ENCODE assay signal across 22 cellular contexts in genomic region chr15:41794081-41794480, GRCh38. TPM values are rescaled to one million over a fixed set of nuclear protein-coding genes. Genes with fewer than 3 reads are reported as not detected.
DNase-seq lines count a peak whose midpoint lies in the region; ATAC-seq, FAIRE-seq and TF ChIP-seq lines count a peak whose summit lies in the region.
"Had no signal": no experiment of that assay in that cellular context is flagged by ENCODE, and none has a peak within 500 bp of the region (broad histone marks: within the 10 kb centered on the region; RNA-seq: fewer than 3 reads in every experiment).

No MANE protein-coding gene starts in this region.

- no peak for FAIRE-seq in K562 (lab: Jason Lieb, UNC)
- FAIRE-seq: A549 had no signal

- peaks cover 55% of the 10 kb centered on the region for H3F3A ChIP-seq in GM23248 (ENCODE audit: insufficient read depth)

- no peak for TF ChIP-seq EP300 in K562 (IDR thresholded peaks at IDR 0.05; ENCODE audit: low read length)

- CTCF ChIA-PET in K562 (lab: Yijun Ruan, JAX; ENCODE audit: low intra/inter-chr PET ratio), result no interaction called here

- H3K9ac ChIP-seq in GM23248 (peak overlapping the region; percentile 41), K562 (ENCODE audit: insufficient read depth in 1 of 2, low read depth in 2 of 2, low read length in 2 of 2) (no peak overlapping the region)

- H3K9me3 ChIP-seq in GM23248 (ENCODE audit: low read depth) (no peaks in the 10 kb centered on the region), K562 (replicated peaks; ENCODE audit: control insufficient read depth, insufficient read depth, low read depth, low read length) (no peaks in the 10 kb centered on the region)
- H3K9me3 ChIP-seq: A549 had no signal

- DNase-seq in AG08395 (ENCODE audit: low spot score), result peak; percentile 53
- DNase-seq in GM23248, result peak; percentile 82
- no peak for DNase-seq in K562 (ENCODE audit: extremely low read depth in 1 of 4, low spot score in 3 of 4)
- peak; percentile 84 to 94 for DNase-seq in foreskin keratinocyte
- no peak for DNase-seq in NCI-H2107 treated with DMSO at 0.1 percent for 48 hours (lab: John Stamatoyannopoulos, UW; ENCODE audit: unreplicated experiment)
- no peak for DNase-seq in NCI-H2107 (lab: John Stamatoyannopoulos, UW)
- no peak for DNase-seq in HUDEP-2 (lab: John Stamatoyannopoulos, UW; ENCODE audit: unreplicated experiment in 76 of 76)
- no peak for DNase-seq in stimulated activated naive CD4-positive, alpha-beta T cell (lab: John Stamatoyannopoulos, UW)
- DNase-seq: activated CD4-positive, alpha-beta T cell treated with anti-CD3 and anti-CD28 coated beads for 1 hour; activated CD8-positive, alpha-beta memory T cell treated with anti-CD3 and anti-CD28 coated beads, Interleukin-2, amount 10 ng/mL, durations not matched to agents 7 days and 5 days; activated effector memory CD4-positive, alpha-beta T cell treated with Interleukin-2 at 50 U/mL for 16 hours; anterior cingulate cortex; CD4-positive, alpha-beta memory T cell; effector memory CD8-positive, alpha-beta T cell; kidney glomerular epithelial cell; naive thymus-derived CD8-positive, alpha-beta T cell; NCI-H187 treated with DMSO at 0.1 percent for 48 hours; NCI-H510A; posterior cingulate gyrus; RPMI8226; stimulated activated CD4-positive, alpha-beta T cell treated with anti-CD3 and anti-CD28 coated beads, Interleukin-4, amount 100 ng/mL, for 1 hour had no signal

- H3K9me1 ChIP-seq in K562 (ENCODE audit: control insufficient read depth, insufficient read depth, low read length), result peaks cover 5% of the 10 kb centered on the region

- no peaks in the 10 kb centered on the region for H3K36me3 ChIP-seq in GM23248 (ENCODE audit: low read depth)
- H3K36me3 ChIP-seq in K562 (ENCODE audit: control insufficient read depth, insufficient read depth, low read length), result no peaks in the 10 kb centered on the region

- in situ Hi-C loops in GM23248 (cut with MboI), result no loop called here
- in situ Hi-C loops in K562 (cut with MboI), result no loop called here

- no peaks in the 10 kb centered on the region for H3K9me2 ChIP-seq in GM23248 (ENCODE audit: insufficient read depth)

- peak overlapping the region; percentile 76 for H3K27ac ChIP-seq in GM23248
- H3K27ac ChIP-seq in K562 (ENCODE audit: extremely low read depth, low read depth, low read length), result no peak overlapping the region
- H3K27ac ChIP-seq in foreskin keratinocyte, result peak overlapping the region; percentile 66
- H3K27ac ChIP-seq: A549 had no signal

- H3K4me1 ChIP-seq in GM23248 (ENCODE audit: insufficient read depth) (peaks cover 63% of the 10 kb centered on the region), K562 (replicated peaks in 1 of 2; ENCODE audit: control insufficient read depth in 2 of 2, insufficient read depth in 2 of 2, low read length in 2 of 2) (peaks cover 30 to 43% of the 10 kb centered on the region in 2 experiments), foreskin keratinocyte (peaks cover 84% of the 10 kb centered on the region)

- intact Hi-C loops in K562 (cut with micrococcal nuclease), result no loop called here

- no peak for TF ChIP-seq POLR2A in K562 (conservative IDR thresholded peaks at IDR 0.05)

- H3K4me2 ChIP-seq in GM23248 (ENCODE audit: unreplicated experiment), result peak overlapping the region; percentile 2
- no peak overlapping the region for H3K4me2 ChIP-seq in K562 (ENCODE audit: insufficient read depth, low read length)
- H3K4me2 ChIP-seq: A549 had no signal

- H3K79me2 ChIP-seq in GM23248 (ENCODE audit: insufficient read depth) (peaks cover 87% of the 10 kb centered on the region), K562 (ENCODE audit: control insufficient read depth, insufficient read depth, low read length) (0 out of 3 replicates have a peak, but pooled peaks cover 5% of the 10 kb centered on the region)

- WGBS in GM23248 (ENCODE audit: low coverage in 1 of 2, low lambda C conversion rate in 2 of 2, missing lambda C conversion rate in 2 of 2), 2 experiments, result 18 to 21% methylated on average over 4 of the region's 4 CpGs
- WGBS in K562 (ENCODE audit: insufficient coverage, low coverage, missing lambda C conversion rate), result 30% methylated on average over 4 of the region's 4 CpGs

- no peak overlapping the region for H2AFZ ChIP-seq in GM23248
- no peak overlapping the region for H2AFZ ChIP-seq in K562 (ENCODE audit: low read depth, low read length)

- H3K27me3 ChIP-seq in GM23248 (replicated peaks; ENCODE audit: insufficient read depth) (no peaks in the 10 kb centered on the region), K562 (ENCODE audit: control insufficient read depth in 2 of 2, insufficient read depth in 2 of 2, low read length in 2 of 2) (no peaks in the 10 kb centered on the region), foreskin keratinocyte (no peaks in the 10 kb centered on the region)

- TF ChIP-seq RAD21 in K562 (CRISPR knock-in tag; conservative IDR thresholded peaks at IDR 0.05 in 1 of 2, IDR thresholded peaks at IDR 0.05 in 1 of 2), result no peak

- no peak for TF ChIP-seq CTCF in K562 (IDR thresholded peaks at IDR 0.05 in 2 of 3, conservative IDR thresholded peaks at IDR 0.05 in 1 of 3; ENCODE audit: insufficient read depth in 2 of 3, low read depth in 1 of 3, low read length in 3 of 3)
- TF ChIP-seq CTCF in foreskin keratinocyte (conservative IDR thresholded peaks at IDR 0.05), result no peak

- no peaks in the 10 kb centered on the region for H4K20me1 ChIP-seq in GM23248 (ENCODE audit: insufficient read depth)
- peaks cover 16% of the 10 kb centered on the region for H4K20me1 ChIP-seq in K562 (replicated peaks; ENCODE audit: control insufficient read depth, insufficient read depth, low read length)

- no peak for ATAC-seq in K562
- ATAC-seq in foreskin keratinocyte, result peak; percentile 79
- ATAC-seq: A549; activated CD8-positive, alpha-beta memory T cell treated with anti-CD3 and anti-CD28 coated beads, Interleukin-2, amount 10 ng/mL, durations not matched to agents 7 days and 5 days; effector memory CD8-positive, alpha-beta T cell; naive thymus-derived CD8-positive, alpha-beta T cell had no signal

- POLR2A ChIA-PET in K562 (lab: Yijun Ruan, JAX), result interaction anchor here (0.8 kb wide), 1 partner anchor 12 kb away, joined by 3 read pairs; no protein-coding TSS in a partner anchor

- no peak overlapping the region; the same call in 1 of the 2 replicates for H3K4me3 ChIP-seq in GM23248
- no peak overlapping the region for H3K4me3 ChIP-seq in K562
- H3K4me3 ChIP-seq: A549 had no signal

- no TSS peak for BruUV-seq in K562 (replicated peaks; lab: Mats Ljungman, UMichigan)

RNA-seq across cellular contexts. Expression of gene MAPKBP1, which starts 19.8 kb away (rescaled TPM):
- 8.5 and 12.3 TPM in 2 replicates for total RNA-seq in GM23248 (2014; rRNA removed; shearing (Covaris generic))
- polyA plus RNA-seq in GM23248 (2016; fragmentation: Nextera tagmentation; extraction: Ambion mirVana), result 4.4 and 5.2 TPM in 2 replicates
- 65.0 and 134 TPM in 2 replicates for total RNA-seq in K562 (2011; cell fraction: chromatin; rRNA removed; ENCODE audit: low replicate concordance)
- total RNA-seq in K562 (2011; cell fraction: nucleolus; rRNA removed), result 51.1 and 51.4 TPM in 2 replicates
- 45.8 and 52.1 TPM in 2 replicates for total RNA-seq in K562 (2011; cell fraction: nucleoplasm; rRNA removed)
- total RNA-seq in K562 (2014; rRNA removed), result 4.1 and 5.3 TPM in 2 replicates
- 4.5 and 4.6 TPM in 2 replicates for total RNA-seq in K562 (2014; rRNA removed; fragmentation: Illumina TruSeq; extraction: Trizol)
- 5.7 and 5.8 TPM in 2 replicates for total RNA-seq in K562 (2015; rRNA removed; fragmentation: Illumina TruSeq; extraction: Trizol)
- total RNA-seq in K562 (2021), result 9.5 and 9.6 TPM in 2 replicates
- polyA plus RNA-seq in K562 (2011; rRNA removed), result 3.4 and 4.4 TPM in 2 replicates
- 2.2 and 3.6 TPM in 2 replicates for polyA plus RNA-seq in K562 (2011; cell fraction: cytosol; rRNA removed)
- polyA plus RNA-seq in K562 (2011; cell fraction: nucleus; rRNA removed), result 24.5 and 27.3 TPM in 2 replicates
- polyA plus RNA-seq in K562 (2012), result 5.8 and 7.2 TPM in 2 replicates
- polyA plus RNA-seq in K562 (2014; fragmentation: Illumina TruSeq; extraction: Trizol), result 4.8 and 5.4 TPM in 2 replicates
- polyA plus RNA-seq in K562 (2014; fragmentation: Nextera tagmentation; extraction: Ambion mirVana), result under 1 TPM; 0.15 to 0.28 TPM
- 5.2 and 7.1 TPM in 2 replicates for polyA plus RNA-seq in K562 (2014; rRNA removed)
- polyA minus RNA-seq in K562 (2011; rRNA and poly(A)+ RNA removed), result 7.0 and 9.2 TPM in 2 replicates
- polyA minus RNA-seq in K562 (2011; cell fraction: cytosol; rRNA and poly(A)+ RNA removed), result 2.7 and 5.9 TPM in 2 replicates
- 22.8 and 29.4 TPM in 2 replicates for polyA minus RNA-seq in K562 (2011; cell fraction: nucleus; rRNA and poly(A)+ RNA removed)
- 59.6 and 61.7 TPM in 2 replicates for total RNA-seq in foreskin keratinocyte
- 12.6 and 15.3 TPM in 2 replicates for polyA plus RNA-seq in foreskin keratinocyte

RNA-seq across cellular contexts. Expression of gene JMJD7, which starts 33.8 kb away (rescaled TPM):
- 1.3 and 11.7 TPM in 2 replicates for total RNA-seq in GM23248 (2014; rRNA removed; shearing (Covaris generic))
- 3.5 and 5.3 TPM in 2 replicates for polyA plus RNA-seq in GM23248 (2016; fragmentation: Nextera tagmentation; extraction: Ambion mirVana)
- 7.0 and 13.8 TPM in 2 replicates for total RNA-seq in K562 (2011; cell fraction: chromatin; rRNA removed; ENCODE audit: low replicate concordance)
- total RNA-seq in K562 (2011; cell fraction: nucleolus; rRNA removed), result 7.2 and 8.5 TPM in 2 replicates
- 12.6 and 15.4 TPM in 2 replicates for total RNA-seq in K562 (2011; cell fraction: nucleoplasm; rRNA removed)
- 6.1 and 11.3 TPM in 2 replicates for total RNA-seq in K562 (2014; rRNA removed)
- 3.2 and 3.8 TPM in 2 replicates for total RNA-seq in K562 (2014; rRNA removed; fragmentation: Illumina TruSeq; extraction: Trizol)
- 4.3 and 5.3 TPM in 2 replicates for total RNA-seq in K562 (2015; rRNA removed; fragmentation: Illumina TruSeq; extraction: Trizol)
- 12.2 and 13.1 TPM in 2 replicates for total RNA-seq in K562 (2021)
- polyA plus RNA-seq in K562 (2011; rRNA removed), result 7.9 and 8.8 TPM in 2 replicates
- polyA plus RNA-seq in K562 (2011; cell fraction: cytosol; rRNA removed), result 8.0 and 19.6 TPM in 2 replicates
- polyA plus RNA-seq in K562 (2011; cell fraction: nucleus; rRNA removed), result 18.0 and 36.7 TPM in 2 replicates
- polyA plus RNA-seq in K562 (2012), result 7.7 and 16.3 TPM in 2 replicates
- polyA plus RNA-seq in K562 (2014; fragmentation: Illumina TruSeq; extraction: Trizol), result 6.8 and 9.4 TPM in 2 replicates
- polyA plus RNA-seq in K562 (2014; fragmentation: Nextera tagmentation; extraction: Ambion mirVana), result 1 to 10 TPM; 1.2 to 2.9 TPM
- polyA plus RNA-seq in K562 (2014; rRNA removed), result 9.7 and 13.9 TPM in 2 replicates
- 0.60 and 3.0 TPM in 2 replicates for polyA minus RNA-seq in K562 (2011; rRNA and poly(A)+ RNA removed)
- 4.1 and 4.4 TPM in 2 replicates for polyA minus RNA-seq in K562 (2011; cell fraction: cytosol; rRNA and poly(A)+ RNA removed)
- polyA minus RNA-seq in K562 (2011; cell fraction: nucleus; rRNA and poly(A)+ RNA removed), result 4.0 and 4.7 TPM in 2 replicates
- 15.5 and 19.2 TPM in 2 replicates for total RNA-seq in foreskin keratinocyte
- 20.5 and 22.9 TPM in 2 replicates for polyA plus RNA-seq in foreskin keratinocyte

RNA-seq across cellular contexts. Expression of gene PLA2G4B, which starts 44.6 kb away (rescaled TPM):
- 1.4 TPM in 1 of 2 replicates, not detected in the other for total RNA-seq in GM23248 (2014; rRNA removed; shearing (Covaris generic))
- polyA plus RNA-seq in GM23248 (2016; fragmentation: Nextera tagmentation; extraction: Ambion mirVana) (1.1 and 1.6 TPM in 2 replicates), K562 (2011; rRNA removed) (4.3 and 7.0 TPM in 2 replicates), K562 (2014; fragmentation: Illumina TruSeq; extraction: Trizol) (2.7 and 2.8 TPM in 2 replicates), K562 (2014; fragmentation: Nextera tagmentation; extraction: Ambion mirVana) (under 1 TPM; 0.07 to 0.25 TPM), K562 (2014; rRNA removed) (5.6 and 6.1 TPM in 2 replicates), foreskin keratinocyte (4.3 and 5.5 TPM in 2 replicates)
- total RNA-seq in K562 (2011; cell fraction: chromatin; rRNA removed; ENCODE audit: low replicate concordance), result 22.3 and 55.4 TPM in 2 replicates
- 26.3 and 28.8 TPM in 2 replicates for total RNA-seq in K562 (2011; cell fraction: nucleolus; rRNA removed)
- total RNA-seq in K562 (2011; cell fraction: nucleoplasm; rRNA removed), result 13.2 and 21.9 TPM in 2 replicates
- total RNA-seq in K562 (2014; rRNA removed) (3.9 TPM in 2 replicates), K562 (2014; rRNA removed; fragmentation: Illumina TruSeq; extraction: Trizol) (0.89 and 2.1 TPM in 2 replicates), K562 (2015; rRNA removed; fragmentation: Illumina TruSeq; extraction: Trizol) (1.3 and 1.4 TPM in 2 replicates), K562 (2021) (2.8 and 5.2 TPM in 2 replicates), foreskin keratinocyte (3.5 and 4.5 TPM in 2 replicates)
- polyA plus RNA-seq in K562 (2011; cell fraction: cytosol; rRNA removed), result 3.1 and 4.8 TPM in 2 replicates
- 48.4 and 61.4 TPM in 2 replicates for polyA plus RNA-seq in K562 (2011; cell fraction: nucleus; rRNA removed)
- 2.4 and 8.6 TPM in 2 replicates for polyA plus RNA-seq in K562 (2012)
- 0.74 and 1.2 TPM in 2 replicates for polyA minus RNA-seq in K562 (2011; rRNA and poly(A)+ RNA removed)
- polyA minus RNA-seq in K562 (2011; cell fraction: cytosol; rRNA and poly(A)+ RNA removed), result 1.1 and 1.5 TPM in 2 replicates
- polyA minus RNA-seq in K562 (2011; cell fraction: nucleus; rRNA and poly(A)+ RNA removed), result 6.6 and 6.7 TPM in 2 replicates

Comparison
In these comparisons a context has a peak if more than half of its experiments do, and no peak if none do; other contexts are left out.
1. DNase-seq: peak in AG08395 (single experiment), GM23248 (single experiment) and foreskin keratinocyte (2 of 2); none in K562 (0 of 4), NCI-H2107 treated with DMSO at 0.1 percent for 48 hours (single experiment), NCI-H2107 (single experiment), HUDEP-2 (0 of 76) and stimulated activated naive CD4-positive, alpha-beta T cell (0 of 6).